ENCODE assay signal across 2 cellular contexts in genomic region chr12:118033902-118034301, GRCh38.
TF ChIP-seq lines count a peak whose summit lies in the region.

No MANE protein-coding gene starts in this region.

TF ChIP-seq in HEK293, 187 proteins besides CTCF, POLR2A, EP300 and RAD21:
- TF ChIP-seq ZNF596 (tag by site-specific recombination; IDR thresholded peaks at IDR 0.05) (no peak), ZNF350 (tag by site-specific recombination; IDR thresholded peaks at IDR 0.05) (no peak), GLI4 (tag by site-specific recombination; IDR thresholded peaks at IDR 0.05) (no peak)

TF ChIP-seq in GM12878, 131 proteins besides CTCF, POLR2A, EP300 and RAD21:
- no peak for TF ChIP-seq ZBTB40 (IDR thresholded peaks at IDR 0.05; ENCODE audit: borderline replicate concordance)
TF ChIP-seq in GM12878: peak in this region for 0.
